Comparison of ENCODE assay signal across 24 cellular contexts in the genomic region with DNA sequence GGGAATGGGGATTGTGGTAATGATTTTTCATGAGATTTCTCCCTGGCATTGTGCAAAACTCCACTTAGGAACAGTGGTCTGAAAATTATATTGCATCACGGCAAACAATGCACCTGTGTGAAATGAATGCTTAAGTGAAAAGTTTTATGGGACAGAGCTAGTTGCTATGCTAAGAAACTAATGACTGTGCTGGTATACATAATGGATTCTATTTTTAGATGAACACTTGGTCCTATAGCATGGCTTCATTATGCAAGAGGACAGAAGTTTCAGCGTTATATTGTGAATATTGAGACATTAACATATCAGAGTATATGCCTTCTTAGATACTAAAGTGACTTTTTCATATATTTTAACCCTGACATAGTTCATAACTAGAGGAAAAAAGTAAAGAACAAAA.
"Had no signal": no experiment of that assay in that cellular context is flagged by ENCODE, and none has a peak within 500 bp of the region (broad histone marks: within the 10 kb centered on the region; RNA-seq: fewer than 3 reads in every experiment).

No MANE protein-coding gene starts in this region.

- H3K27ac Mint-ChIP-seq: endodermal cell, memory B cell, mesothelial cell of epicardium, neural progenitor cell had no signal

- H3K9me3 Mint-ChIP-seq: natural killer cell treated with Interleukin-12 subunit alpha and Interleukin-12 subunit beta and Interleukin-15 and Interleukin-18, amount 100 ng/mL, for 72 hours had no signal

- ATAC-seq: foreskin keratinocyte; lower lobe of right lung; natural killer cell treated with Interleukin-12 subunit alpha and Interleukin-12 subunit beta and Interleukin-15 and Interleukin-18, amount 100 ng/mL, for 72 hours; right lobe of liver had no signal

- H3K36me3 ChIP-seq: colonic mucosa, lower lobe of right lung, neural progenitor cell, prostate gland, right lobe of liver, stomach, thoracic aorta, transverse colon had no signal

- H3K4me3 Mint-ChIP-seq: endodermal cell; memory B cell; mesothelial cell of epicardium; natural killer cell treated with Interleukin-12 subunit alpha and Interleukin-12 subunit beta and Interleukin-15 and Interleukin-18, amount 100 ng/mL, for 72 hours; neural progenitor cell had no signal

- H3K9me3 ChIP-seq: colonic mucosa, lower lobe of right lung, prostate gland, right lobe of liver, thoracic aorta, transverse colon had no signal

- H3K4me1 Mint-ChIP-seq: endodermal cell, memory B cell had no signal

- H3K27ac ChIP-seq: colonic mucosa, foreskin keratinocyte, lower lobe of right lung, neural progenitor cell, parathyroid adenoma, right lobe of liver, skin epidermis, thoracic aorta had no signal

- H3K27me3 Mint-ChIP-seq: natural killer cell treated with Interleukin-12 subunit alpha and Interleukin-12 subunit beta and Interleukin-15 and Interleukin-18, amount 100 ng/mL, for 72 hours had no signal

- H3K27me3 ChIP-seq: colonic mucosa, foreskin keratinocyte, neural progenitor cell, right lobe of liver, stomach, transverse colon had no signal

- DNase-seq: colonic mucosa; dermis blood vessel endothelial cell; endodermal cell; erythroblast; foreskin keratinocyte; head of caudate nucleus; hippocampal formation; lower lobe of right lung; occipital lobe; right lobe of liver; stimulated activated CD4-positive, alpha-beta T cell treated with anti-CD3 and anti-CD28 coated beads, Interleukin-2, amount 100 ng/mL, for 24 hours; stimulated activated CD4-positive, alpha-beta T cell treated with anti-CD3 and anti-CD28 coated beads, Interleukin-4, amount 100 ng/mL, for 4 hours; stimulated activated naive CD4-positive, alpha-beta T cell; stomach; substantia nigra; transverse colon had no signal

- H3K4me1 ChIP-seq: colonic mucosa, foreskin keratinocyte, neural progenitor cell, prostate gland, right lobe of liver had no signal

- H3K4me3 ChIP-seq: colonic mucosa, lower lobe of right lung, neural progenitor cell, prostate gland, right lobe of liver, skin epidermis, stomach, thoracic aorta, transverse colon had no signal
